ENCODE assay signal across 20 cellular contexts in the genomic region with DNA sequence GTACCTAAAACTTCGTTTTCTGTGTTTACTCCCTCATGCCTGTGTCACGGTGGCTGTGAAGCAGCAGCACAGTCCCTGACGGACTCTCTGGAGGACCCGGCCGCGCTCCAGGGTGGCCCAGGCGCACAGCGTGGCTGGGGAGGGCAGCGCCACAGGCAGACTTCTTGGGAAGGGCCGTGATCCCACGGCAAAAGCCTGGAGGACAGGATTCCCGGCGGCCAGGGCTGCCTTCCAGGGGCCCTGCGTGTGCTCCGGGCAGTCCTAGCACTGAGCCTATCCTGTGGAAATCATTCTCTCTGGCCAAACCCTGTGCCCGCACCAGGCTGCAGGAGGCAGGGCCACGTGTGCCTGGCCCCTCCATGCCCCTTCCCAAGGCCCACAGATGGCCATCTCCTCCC.
DNase-seq lines count a peak whose midpoint lies in the region; ATAC-seq and TF ChIP-seq lines count a peak whose summit lies in the region.
"Had no signal": no experiment of that assay in that cellular context is flagged by ENCODE, and none has a peak within 500 bp of the region (broad histone marks: within the 10 kb centered on the region; RNA-seq: fewer than 3 reads in every experiment).

No MANE protein-coding gene starts in this region.

- H3K27ac ChIP-seq in HUES6 (ENCODE audit: low read depth, low read length) (peak overlapping the region; percentile 33; the same call in 1 of the 2 replicates), tibial artery (no peak overlapping the region)
- H3K27ac ChIP-seq: KMS-11, RWPE1 had no signal

- no peak overlapping the region for H3K4me3 Mint-ChIP-seq in stimulated activated naive CD8-positive, alpha-beta T cell treated with anti-CD3 and anti-CD28 coated beads, Interleukin-15, amount 100 ng/mL, for 72 hours
- no peak overlapping the region for H3K4me3 Mint-ChIP-seq in effector memory CD8-positive, alpha-beta T cell

- H3K36me3 Mint-ChIP-seq in effector memory CD8-positive, alpha-beta T cell (ENCODE audit: insufficient read depth): peaks cover 8% of the 10 kb centered on the region

- peaks cover 34% of the 10 kb centered on the region for H3K4me1 Mint-ChIP-seq in stimulated activated naive CD8-positive, alpha-beta T cell treated with anti-CD3 and anti-CD28 coated beads, Interleukin-15, amount 100 ng/mL, for 72 hours
- H3K4me1 Mint-ChIP-seq in effector memory CD8-positive, alpha-beta T cell (ENCODE audit: low read depth in 2 of 2): peaks cover 35 to 36% of the 10 kb centered on the region in 2 donors

- H3K27me3 ChIP-seq in HUES6 (ENCODE audit: control insufficient read depth, insufficient read depth, low read length): no peaks in the 10 kb centered on the region
- H3K27me3 ChIP-seq in tibial artery: no peaks in the 10 kb centered on the region

- no peak for DNase-seq in stimulated activated naive CD8-positive, alpha-beta T cell treated with anti-CD3 and anti-CD28 coated beads, Interleukin-15, amount 100 ng/mL, for 72 hours
- no peak for DNase-seq in stimulated activated naive CD8-positive, alpha-beta T cell treated with anti-CD3 and anti-CD28 coated beads, Interleukin-15, Interleukin-2, amounts not matched to agents 100 U/mL and 50 U/mL, for 24 hours
- no peak for DNase-seq in effector memory CD8-positive, alpha-beta T cell
- no peak for DNase-seq in sciatic nerve (ENCODE audit: low spot score)
- no peak for DNase-seq in tibial artery
- no peak for DNase-seq in Right ventricle myocardium superior
- no peak for DNase-seq in NCI-H1105 treated with DMSO at 0.1 percent for 48 hours (lab: John Stamatoyannopoulos, UW)
- DNase-seq: AML-193, Calu3, EL, HCEC 1CT, NCI-H1436, NCI-H2029, NCI-H345, NCI-H524 treated with DMSO at 0.1 percent for 48 hours, PC-3 had no signal

- H3K4me3 ChIP-seq in HUES6 (ENCODE audit: low read depth, low read length): no peak overlapping the region
- H3K4me3 ChIP-seq in tibial artery: no peak overlapping the region
- H3K4me3 ChIP-seq: GM12878 had no signal

- H3K27me3 Mint-ChIP-seq in stimulated activated naive CD8-positive, alpha-beta T cell treated with anti-CD3 and anti-CD28 coated beads, Interleukin-15, amount 100 ng/mL, for 72 hours: no peaks in the 10 kb centered on the region
- no peaks in the 10 kb centered on the region for H3K27me3 Mint-ChIP-seq in effector memory CD8-positive, alpha-beta T cell

- ATAC-seq in stimulated activated naive CD8-positive, alpha-beta T cell treated with anti-CD3 and anti-CD28 coated beads, Interleukin-15, amount 100 ng/mL, for 72 hours: no peak
- no peak for ATAC-seq in stimulated activated naive CD8-positive, alpha-beta T cell treated with anti-CD3 and anti-CD28 coated beads, Interleukin-15, Interleukin-2, amounts not matched to agents 100 U/mL and 50 U/mL, for 24 hours
- no peak for ATAC-seq in effector memory CD8-positive, alpha-beta T cell (replicated peaks)
- ATAC-seq in sciatic nerve: peak; percentile 8
- ATAC-seq in Right ventricle myocardium superior (ENCODE audit: poor library complexity): no peak
- ATAC-seq: GM12878, PC-3 had no signal

- no peaks in the 10 kb centered on the region for H3K9me3 Mint-ChIP-seq in stimulated activated naive CD8-positive, alpha-beta T cell treated with anti-CD3 and anti-CD28 coated beads, Interleukin-15, amount 100 ng/mL, for 72 hours
- H3K9me3 Mint-ChIP-seq in effector memory CD8-positive, alpha-beta T cell: no peaks in the 10 kb centered on the region

- H3K4me1 ChIP-seq in HUES6 (ENCODE audit: control insufficient read depth, insufficient read depth, low read length): peaks cover 4% of the 10 kb centered on the region; the same call in 1 of the 2 replicates
- H3K4me1 ChIP-seq in tibial artery: no peaks in the 10 kb centered on the region

- H3K9me3 ChIP-seq in HUES6 (ENCODE audit: control insufficient read depth, insufficient read depth, low read depth, low read length) (no peaks in the 10 kb centered on the region), tibial artery (no peaks in the 10 kb centered on the region)

- intact Hi-C loops in sciatic nerve (cut with DNase I) (no loop called here), tibial artery (cut with DNase I; ENCODE audit: low total_unique reads) (no loop called here), Right ventricle myocardium superior (cut with DNase I) (no loop called here)

- no peak overlapping the region for H3K9ac ChIP-seq in HUES6 (ENCODE audit: low read length)
- H3K9ac ChIP-seq: KMS-11 had no signal

- H3K36me3 ChIP-seq in HUES6 (ENCODE audit: control insufficient read depth, insufficient read depth, low read length) (no peaks in the 10 kb centered on the region), tibial artery (peaks cover 0 to 10% (median 0%) of the 10 kb centered on the region in 3 donors)

- no peak for TF ChIP-seq CTCF in tibial artery (IDR thresholded peaks at IDR 0.05)

- H3K27ac Mint-ChIP-seq in stimulated activated naive CD8-positive, alpha-beta T cell treated with anti-CD3 and anti-CD28 coated beads, Interleukin-15, amount 100 ng/mL, for 72 hours: peak overlapping the region; percentile 40 to 85
- H3K27ac Mint-ChIP-seq in effector memory CD8-positive, alpha-beta T cell: peak overlapping the region; percentile 52 to 96
